Comparison of ENCODE assay signal across 27 cellular contexts in genomic region chr2:10370390-10370789, GRCh38.
DNase-seq lines count a peak whose midpoint lies in the region; ATAC-seq, FAIRE-seq and TF ChIP-seq lines count a peak whose summit lies in the region.
"Had no signal": no experiment of that assay in that cellular context is flagged by ENCODE, and none has a peak within 500 bp of the region (broad histone marks: within the 10 kb centered on the region; RNA-seq: fewer than 3 reads in every experiment).

No MANE protein-coding gene starts in this region.

- no peaks in the 10 kb centered on the region for H3K36me3 ChIP-seq in Panc1 (ENCODE audit: control insufficient read depth, insufficient read depth, low read length)
- H3K36me3 ChIP-seq in upper lobe of left lung, result peaks cover 0 to 10% (median 3%) of the 10 kb centered on the region in 4 donors
- H3K36me3 ChIP-seq: ascending aorta, SJSA1, uterus had no signal

- in situ Hi-C loops in Panc1 (cut with HindIII; ENCODE audit: low pct_unique_long_range_greater_than_20kb, low sequenced_read_pairs), result no loop called here

- TF ChIP-seq EP300 in upper lobe of left lung (IDR thresholded peaks at IDR 0.05), result no peak

- intact Hi-C loops in Panc1 (cut with micrococcal nuclease; ENCODE audit: unreplicated experiment), result no loop called here
- intact Hi-C loops in activated T-helper 2 cell treated with anti-CD3 and anti-CD28 coated beads, Interferon-gamma antibody, Interleukin-2, Interleukin-4, amounts not matched to agents 10 μg/mL and 5 μg/mL and 100 μg/mL, durations not matched to agents 14 hours and 24 hours and 36 hours (cut with micrococcal nuclease), result no loop called here

- no peak for TF ChIP-seq CTCF in Panc1 (IDR thresholded peaks at IDR 0.05)
- no peak for TF ChIP-seq CTCF in upper lobe of left lung (IDR thresholded peaks at IDR 0.05)

- H3K27ac ChIP-seq in Panc1 (ENCODE audit: low read length) (peak overlapping the region; percentile 48), upper lobe of left lung (peak overlapping the region; percentile 61 to 87 (median 78))
- H3K27ac ChIP-seq: ascending aorta, sigmoid colon, SJSA1, uterus, VCaP had no signal

- no peaks in the 10 kb centered on the region for H3K27me3 Mint-ChIP-seq in activated naive CD4-positive, alpha-beta T cell treated with anti-CD3 and anti-CD28 coated beads, Interleukin-2, amount 50 U/mL, for 24 hours
- no peaks in the 10 kb centered on the region for H3K27me3 Mint-ChIP-seq in memory B cell
- no peaks in the 10 kb centered on the region for H3K27me3 Mint-ChIP-seq in activated T-helper 2 cell treated with anti-CD3 and anti-CD28 coated beads, Interferon-gamma antibody, Interleukin-2, Interleukin-4, amounts not matched to agents 10 μg/mL and 5 μg/mL and 100 μg/mL, durations not matched to agents 14 hours and 24 hours and 36 hours (ENCODE audit: low read depth)
- H3K27me3 Mint-ChIP-seq: central memory CD8-positive, alpha-beta T cell; T-helper 17 cell had no signal

- peaks cover 57% of the 10 kb centered on the region for H3K4me1 Mint-ChIP-seq in activated naive CD4-positive, alpha-beta T cell treated with anti-CD3 and anti-CD28 coated beads, Interleukin-2, amount 50 U/mL, for 24 hours
- peaks cover 44% of the 10 kb centered on the region for H3K4me1 Mint-ChIP-seq in memory B cell
- H3K4me1 Mint-ChIP-seq in activated T-helper 2 cell treated with anti-CD3 and anti-CD28 coated beads, Interferon-gamma antibody, Interleukin-2, Interleukin-4, amounts not matched to agents 10 μg/mL and 5 μg/mL and 100 μg/mL, durations not matched to agents 14 hours and 24 hours and 36 hours (ENCODE audit: low read depth), result peaks cover 3% of the 10 kb centered on the region

- H3K4me3 ChIP-seq in Panc1 (ENCODE audit: low read depth in 2 of 2, low read length in 2 of 2) (no peak overlapping the region), upper lobe of left lung (no peak overlapping the region)
- H3K4me3 ChIP-seq: ascending aorta, sigmoid colon, SJSA1, uterus had no signal

- 80% methylated on average over 1 of the region's 1 CpG for WGBS in upper lobe of left lung, 2 donors

- H3K27ac Mint-ChIP-seq in activated naive CD4-positive, alpha-beta T cell treated with anti-CD3 and anti-CD28 coated beads, Interleukin-2, amount 50 U/mL, for 24 hours, result peak overlapping the region; percentile 30
- peak overlapping the region; percentile 62 for H3K27ac Mint-ChIP-seq in memory B cell
- H3K27ac Mint-ChIP-seq in activated T-helper 2 cell treated with anti-CD3 and anti-CD28 coated beads, Interferon-gamma antibody, Interleukin-2, Interleukin-4, amounts not matched to agents 10 μg/mL and 5 μg/mL and 100 μg/mL, durations not matched to agents 14 hours and 24 hours and 36 hours, result no peak overlapping the region
- H3K27ac Mint-ChIP-seq: mesothelial cell of epicardium, nephron progenitor cell, T-helper 17 cell had no signal

- no peaks in the 10 kb centered on the region for H3K27me3 ChIP-seq in Panc1 (ENCODE audit: control insufficient read depth, insufficient read depth, low read length)
- H3K27me3 ChIP-seq in upper lobe of left lung, result no peaks in the 10 kb centered on the region
- H3K27me3 ChIP-seq: ascending aorta, sigmoid colon, SJSA1, uterus had no signal

- POLR2A ChIA-PET in Panc1 (lab: Charles Lee), result no interaction called here

- H3K9me3 Mint-ChIP-seq in activated naive CD4-positive, alpha-beta T cell treated with anti-CD3 and anti-CD28 coated beads, Interleukin-2, amount 50 U/mL, for 24 hours, result no peaks in the 10 kb centered on the region
- no peaks in the 10 kb centered on the region for H3K9me3 Mint-ChIP-seq in memory B cell
- H3K9me3 Mint-ChIP-seq in activated T-helper 2 cell treated with anti-CD3 and anti-CD28 coated beads, Interferon-gamma antibody, Interleukin-2, Interleukin-4, amounts not matched to agents 10 μg/mL and 5 μg/mL and 100 μg/mL, durations not matched to agents 14 hours and 24 hours and 36 hours, result no peaks in the 10 kb centered on the region
- H3K9me3 Mint-ChIP-seq: central memory CD8-positive, alpha-beta T cell; mesothelial cell of epicardium; nephron progenitor cell had no signal

- H3K4me1 ChIP-seq in Panc1 (ENCODE audit: control insufficient read depth, insufficient read depth, low read length) (peaks cover 69% of the 10 kb centered on the region), upper lobe of left lung (peaks cover 33 to 71% (median 45%) of the 10 kb centered on the region in 4 donors)
- H3K4me1 ChIP-seq: ascending aorta, sigmoid colon, SJSA1 had no signal

- no peak for DNase-seq in activated naive CD4-positive, alpha-beta T cell treated with anti-CD3 and anti-CD28 coated beads, Interleukin-2, amount 50 U/mL, for 16 hours
- DNase-seq in Panc1 (ENCODE audit: low read depth, low spot score), result no peak
- DNase-seq in memory B cell (ENCODE audit: low spot score in 2 of 2), result no peak
- DNase-seq in upper lobe of left lung, result no peak
- DNase-seq in GM12892 (ENCODE audit: insufficient read length), result no peak
- no peak for DNase-seq in activated T-helper 2 cell treated with anti-CD3 and anti-CD28 coated beads, Interferon-gamma antibody, Interleukin-2, Interleukin-4, amounts not matched to agents 10 μg/mL and 5 μg/mL and 100 μg/mL, durations not matched to agents 14 hours and 24 hours and 36 hours (ENCODE audit: low spot score)
- DNase-seq in SHP77 treated with DMSO at 0.1 percent for 48 hours (lab: John Stamatoyannopoulos, UW), result no peak
- DNase-seq: activated naive CD4-positive, alpha-beta T cell treated with Interleukin-2 at 50 U/mL for 16 hours; activated T-cell treated with anti-CD3 and anti-CD28 coated beads for 4 hours; DMS153; GF-D8; HCEC 1CT; KG1; left colon; NCI-H2227 treated with DMSO at 0.1 percent for 48 hours; nephron progenitor cell; sigmoid colon; stimulated activated CD4-positive, alpha-beta T cell treated with anti-CD3 and anti-CD28 coated beads, Interleukin-15, amount 100 ng/mL, for 24 hours; T-helper 17 cell; uterus had no signal

- H3K36me3 Mint-ChIP-seq in activated naive CD4-positive, alpha-beta T cell treated with anti-CD3 and anti-CD28 coated beads, Interleukin-2, amount 50 U/mL, for 24 hours, result peaks cover 3% of the 10 kb centered on the region
- H3K36me3 Mint-ChIP-seq in memory B cell, result peaks cover 3% of the 10 kb centered on the region
- H3K36me3 Mint-ChIP-seq in activated T-helper 2 cell treated with anti-CD3 and anti-CD28 coated beads, Interferon-gamma antibody, Interleukin-2, Interleukin-4, amounts not matched to agents 10 μg/mL and 5 μg/mL and 100 μg/mL, durations not matched to agents 14 hours and 24 hours and 36 hours (ENCODE audit: low read depth), result peaks cover 4% of the 10 kb centered on the region
- H3K36me3 Mint-ChIP-seq: mesothelial cell of epicardium had no signal

- CTCF ChIA-PET in Panc1 (lab: Charles Lee), result interaction anchor here (0.6 kb wide), 1 partner anchor 227 kb away, joined by 3 read pairs; no protein-coding TSS in a partner anchor

- no peak overlapping the region for H3K4me3 Mint-ChIP-seq in activated naive CD4-positive, alpha-beta T cell treated with anti-CD3 and anti-CD28 coated beads, Interleukin-2, amount 50 U/mL, for 24 hours
- no peak overlapping the region for H3K4me3 Mint-ChIP-seq in memory B cell
- H3K4me3 Mint-ChIP-seq in activated T-helper 2 cell treated with anti-CD3 and anti-CD28 coated beads, Interferon-gamma antibody, Interleukin-2, Interleukin-4, amounts not matched to agents 10 μg/mL and 5 μg/mL and 100 μg/mL, durations not matched to agents 14 hours and 24 hours and 36 hours (ENCODE audit: low read depth), result no peak overlapping the region
- H3K4me3 Mint-ChIP-seq: central memory CD8-positive, alpha-beta T cell; mesothelial cell of epicardium; nephron progenitor cell; T-helper 17 cell had no signal

- no peak for TF ChIP-seq POLR2A in upper lobe of left lung (IDR thresholded peaks at IDR 0.05)
- TF ChIP-seq POLR2A in GM12892 (IDR thresholded peaks at IDR 0.05; ENCODE audit: low read depth, low read length), result no peak

- H3K9me3 ChIP-seq in Panc1 (ENCODE audit: control insufficient read depth, insufficient read depth, low read depth, low read length) (no peaks in the 10 kb centered on the region), upper lobe of left lung (no peaks in the 10 kb centered on the region)
- H3K9me3 ChIP-seq: ascending aorta, sigmoid colon, SJSA1, uterus had no signal

- ATAC-seq in Panc1 (no peak), memory B cell (ENCODE audit: low read depth) (no peak), upper lobe of left lung (ENCODE audit: low FRiP score in 2 of 2) (no peak)
- ATAC-seq: left colon, T-helper 17 cell had no signal

- FAIRE-seq in GM12892 (lab: Jason Lieb, UNC), result no peak
- FAIRE-seq: endothelial cell of umbilical vein had no signal

- BruUV-seq in Panc1 (replicated peaks; lab: Mats Ljungman, UMichigan), result no TSS peak
